In genomic region chr10:95397747-95398146, GRCh38 we compare ENCODE assay signal across 20 cellular contexts.
DNase-seq lines count a peak whose midpoint lies in the region; ATAC-seq, FAIRE-seq and TF ChIP-seq lines count a peak whose summit lies in the region.
"Had no signal": no experiment of that assay in that cellular context is flagged by ENCODE, and none has a peak within 500 bp of the region (broad histone marks: within the 10 kb centered on the region; RNA-seq: fewer than 3 reads in every experiment).

No MANE protein-coding gene starts in this region.

- H3K4me1 ChIP-seq in HEK293 (ENCODE audit: control insufficient read depth, insufficient read depth, low read length) (no peaks in the 10 kb centered on the region), K562 (replicated peaks in 1 of 2; ENCODE audit: control insufficient read depth in 2 of 2, insufficient read depth in 2 of 2, low read length in 2 of 2) (peaks cover 12 to 20% of the 10 kb centered on the region in 2 experiments), stomach smooth muscle (ENCODE audit: control insufficient read depth, insufficient read depth, low read length) (peaks cover 69% of the 10 kb centered on the region)
- H3K4me1 ChIP-seq: right lobe of liver had no signal

- intact Hi-C loops in K562 (cut with micrococcal nuclease), result no loop called here

- H3K9ac ChIP-seq in K562 (ENCODE audit: insufficient read depth in 1 of 2, low read depth in 2 of 2, low read length in 2 of 2) (no peak overlapping the region), stomach smooth muscle (ENCODE audit: low read length in 2 of 2) (no peak overlapping the region)

- peak; percentile 80 for TF ChIP-seq EP300 in K562 (IDR thresholded peaks at IDR 0.05; ENCODE audit: low read length)

- TF ChIP-seq CTCF in HEK293 (tag by site-specific recombination; IDR thresholded peaks at IDR 0.05) (no peak), K562 (IDR thresholded peaks at IDR 0.05 in 2 of 3, conservative IDR thresholded peaks at IDR 0.05 in 1 of 3; ENCODE audit: insufficient read depth in 2 of 3, low read depth in 1 of 3, low read length in 3 of 3) (no peak)

- POLR2A ChIA-PET in HEK293 (lab: Yijun Ruan, JAX), result no interaction called here
- POLR2A ChIA-PET in K562 (lab: Yijun Ruan, JAX), result interaction anchor here (0.6 kb wide), 1 partner anchor 939 kb away, joined by 3 read pairs; no protein-coding TSS in a partner anchor

- H3K4me2 ChIP-seq in K562 (ENCODE audit: insufficient read depth, low read length), result 0 out of 2 replicates have a peak overlapping the region, but pooled peaks have one; percentile 15

- no peak for TF ChIP-seq RAD21 in K562 (CRISPR knock-in tag; conservative IDR thresholded peaks at IDR 0.05 in 1 of 2, IDR thresholded peaks at IDR 0.05 in 1 of 2)

- H3K27ac ChIP-seq in HEK293 (ENCODE audit: extremely low read depth, low read depth, low read length), result no peak overlapping the region
- no peak overlapping the region for H3K27ac ChIP-seq in K562 (ENCODE audit: extremely low read depth, low read depth, low read length)
- peak overlapping the region; percentile 64 for H3K27ac ChIP-seq in stomach smooth muscle (ENCODE audit: low read length)
- H3K27ac ChIP-seq: epithelial cell of prostate, right lobe of liver, VCaP had no signal

- no peaks in the 10 kb centered on the region for H3K79me2 ChIP-seq in K562 (ENCODE audit: control insufficient read depth, insufficient read depth, low read length)

- H3K9me3 ChIP-seq in HEK293 (ENCODE audit: control insufficient read depth, insufficient read depth, low read depth, low read length) (no peaks in the 10 kb centered on the region), K562 (replicated peaks; ENCODE audit: control insufficient read depth, insufficient read depth, low read depth, low read length) (no peaks in the 10 kb centered on the region), stomach smooth muscle (ENCODE audit: control insufficient read depth in 2 of 2, low read length in 2 of 2) (no peaks in the 10 kb centered on the region)
- H3K9me3 ChIP-seq: mucosa of descending colon, right lobe of liver had no signal

- CTCF ChIA-PET in HEK293 (lab: Yijun Ruan, JAX) (interaction anchor here (0.5 to 1.1 kb wide), 4 partner anchors 23 to 362 kb away, joined by 3 to 4 read pairs (median 3); no protein-coding TSS in a partner anchor), K562 (lab: Yijun Ruan, JAX; ENCODE audit: low intra/inter-chr PET ratio) (no interaction called here)

- ATAC-seq in K562, result peak; percentile 54; the same call in 2 of the 3 replicates
- ATAC-seq: activated T-cell treated with anti-CD3 and anti-CD28 coated beads, Interleukin-2, amount 50 U/mL, for 72 hours; left colon; mucosa of descending colon; right lobe of liver; stimulated activated naive CD8-positive, alpha-beta T cell treated with anti-CD3 and anti-CD28 coated beads, Interleukin-15, Interleukin-2, amounts not matched to agents 100 U/mL and 50 U/mL, for 24 hours had no signal

- 0% methylated on average over 3 of the region's 3 CpGs for WGBS in K562 (ENCODE audit: insufficient coverage, low coverage, missing lambda C conversion rate)

- in situ Hi-C loops in K562 (cut with MboI), result loop anchor here (25.0 kb wide), 1 partner anchor 440 kb away; no protein-coding TSS in a partner anchor

- H2AFZ ChIP-seq in K562 (ENCODE audit: low read depth, low read length), result no peak overlapping the region

- H3K4me3 ChIP-seq in HEK293 (ENCODE audit: low read depth, low read length) (no peak overlapping the region), K562 (no peak overlapping the region), stomach smooth muscle (ENCODE audit: low read length in 2 of 2) (no peak overlapping the region)
- H3K4me3 ChIP-seq: mucosa of descending colon, right lobe of liver had no signal

- no peaks in the 10 kb centered on the region for H4K20me1 ChIP-seq in K562 (replicated peaks; ENCODE audit: control insufficient read depth, insufficient read depth, low read length)

- H3K27me3 ChIP-seq in K562 (ENCODE audit: control insufficient read depth in 2 of 2, insufficient read depth in 2 of 2, low read length in 2 of 2) (no peaks in the 10 kb centered on the region), stomach smooth muscle (ENCODE audit: control insufficient read depth in 1 of 2, insufficient read depth in 2 of 2, low read length in 2 of 2) (no peaks in the 10 kb centered on the region)
- H3K27me3 ChIP-seq: right lobe of liver had no signal

- H3K9me1 ChIP-seq in K562 (ENCODE audit: control insufficient read depth, insufficient read depth, low read length), result no peaks in the 10 kb centered on the region

- DNase-seq in NOMO-1 (lab: John Stamatoyannopoulos, UW; ENCODE audit: unreplicated experiment in 2 of 2) (peak; percentile 42 to 48), K562 (ENCODE audit: extremely low read depth in 1 of 4, low spot score in 3 of 4) (peak in 2 of 4 experiments; percentile 17 to 34), SIG-M5 (lab: John Stamatoyannopoulos, UW) (no peak), GM19239 (ENCODE audit: insufficient read length, low spot score) (no peak), cerebellar cortex (ENCODE audit: low spot score) (no peak)
- DNase-seq: activated CD4-positive, alpha-beta T cell treated with anti-CD3 and anti-CD28 coated beads, Interleukin-2, amount 50 U/mL, for 48 hours; activated T-cell treated with anti-CD3 and anti-CD28 coated beads, Interleukin-2, amount 50 U/mL, for 72 hours; EL; foreskin melanocyte; left colon; mucosa of descending colon; NCI-H1694; NCI-H82; right lobe of liver; stimulated activated naive CD8-positive, alpha-beta T cell treated with anti-CD3 and anti-CD28 coated beads, Interleukin-15, Interleukin-2, amounts not matched to agents 100 U/mL and 50 U/mL, for 24 hours had no signal

- H3K36me3 ChIP-seq in HEK293 (ENCODE audit: control insufficient read depth in 2 of 2, insufficient read depth in 1 of 2, low read length in 2 of 2), result no peaks in the 10 kb centered on the region
- 0 out of 3 replicates have a peak, but pooled peaks cover 5% of the 10 kb centered on the region for H3K36me3 ChIP-seq in K562 (ENCODE audit: control insufficient read depth, insufficient read depth, low read length)
- H3K36me3 ChIP-seq in stomach smooth muscle (ENCODE audit: control insufficient read depth in 2 of 2, insufficient read depth in 2 of 2, low read length in 2 of 2), result peaks cover 48 to 56% of the 10 kb centered on the region in 2 donors

- TF ChIP-seq POLR2A in K562 (conservative IDR thresholded peaks at IDR 0.05), result no peak

- no TSS peak for BruUV-seq in K562 (replicated peaks; lab: Mats Ljungman, UMichigan)

- FAIRE-seq in K562 (lab: Jason Lieb, UNC) (peak; percentile 85), GM19239 (lab: Jason Lieb, UNC) (no peak)
- FAIRE-seq: HTR-8/SVneo had no signal

TF ChIP-seq in HEK293, 187 proteins besides CTCF, POLR2A, EP300 and RAD21:
- TF ChIP-seq ZNF768 (tag by site-specific recombination; IDR thresholded peaks at IDR 0.05), result no peak
- no peak for TF ChIP-seq ZNF658 (tag by site-specific recombination; IDR thresholded peaks at IDR 0.05)
- no peak for TF ChIP-seq ZNF580 (tag by site-specific recombination; IDR thresholded peaks at IDR 0.05)
- TF ChIP-seq ZNF449 (tag by site-specific recombination; IDR thresholded peaks at IDR 0.05), result peak; percentile 19; the same call in 1 of the 2 replicates
TF ChIP-seq in HEK293: peak in this region for 1.

TF ChIP-seq in K562, 482 proteins besides CTCF, POLR2A, EP300 and RAD21 (continues in another document):
- TF ChIP-seq TEAD4 (IDR thresholded peaks at IDR 0.05; ENCODE audit: low read length) (peak; percentile 60), TEAD4 (CRISPR knock-in tag; IDR thresholded peaks at IDR 0.05; ENCODE audit: borderline replicate concordance) (no peak), ATF3 (IDR thresholded peaks at IDR 0.05) (peak; percentile 25; the same call in 1 of the 2 replicates), ATF3 (CRISPR knock-in tag; conservative IDR thresholded peaks at IDR 0.05) (no peak), MYNN (IDR thresholded peaks at IDR 0.05) (no peak), MYNN (CRISPR knock-in tag; IDR thresholded peaks at IDR 0.05) (no peak), MAFK (IDR thresholded peaks at IDR 0.05; ENCODE audit: low read length) (peak; percentile 39; the same call in 1 of the 2 replicates), CCNT2 (IDR thresholded peaks at IDR 0.05; ENCODE audit: borderline replicate concordance, extremely low read depth, insufficient read length, low read depth, low read length) (peak; percentile 40), FOXA1 (IDR thresholded peaks at IDR 0.05; ENCODE audit: borderline replicate concordance) (no peak), CHAMP1 (IDR thresholded peaks at IDR 0.05) (no peak), ARID1B (IDR thresholded peaks at IDR 0.05) (peak; percentile 63), CBFA2T3 (IDR thresholded peaks at IDR 0.05) (peak; percentile 78), DMBX1 (CRISPR knock-in tag; IDR thresholded peaks at IDR 0.05; ENCODE audit: borderline replicate concordance) (no peak), SMARCE1 (IDR thresholded peaks at IDR 0.05) (0 out of 2 replicates have a peak, but pooled peaks have one; percentile 18), TRIM28 (IDR thresholded peaks at IDR 0.05) (no peak), KDM1A (IDR thresholded peaks at IDR 0.05) (peak; percentile 61 to 69; a peak in 3 of 4 replicates)

Comparison
In these comparisons a context has a peak if more than half of its experiments do, and no peak if none do; other contexts are left out.
1. DNase-seq: peak in NOMO-1 (2 of 2); none in SIG-M5 (single experiment), GM19239 (single experiment) and cerebellar cortex (single experiment).
2. Of the 44 proteins assayed by ChIP-seq in both K562 and HEK293: peak only in K562: none; only in HEK293: ZNF449; in both: none; in neither: 43.